2 cellular contexts compared by ENCODE assay signal in genomic region chr20:58375796-58376195, GRCh38.
TF ChIP-seq lines count a peak whose summit lies in the region.

No MANE protein-coding gene starts in this region.

TF ChIP-seq in IMR-90, 13 proteins besides CTCF, POLR2A, EP300 and RAD21:
- TF ChIP-seq USF2 (IDR thresholded peaks at IDR 0.05; ENCODE audit: low read depth, low read length) = no peak
- no peak for TF ChIP-seq CEBPB (IDR thresholded peaks at IDR 0.05; ENCODE audit: low read depth, low read length)
- TF ChIP-seq NFE2L2 (IDR thresholded peaks at IDR 0.05; ENCODE audit: low read depth, low read length) = no peak
- TF ChIP-seq SMC3 (IDR thresholded peaks at IDR 0.05; ENCODE audit: low read depth, low read length) = no peak
- TF ChIP-seq MAFK (IDR thresholded peaks at IDR 0.05; ENCODE audit: low read depth, low read length) = no peak
- TF ChIP-seq RCOR1 (IDR thresholded peaks at IDR 0.05; ENCODE audit: insufficient replicate concordance, low read length) = no peak
- TF ChIP-seq RFX5 (IDR thresholded peaks at IDR 0.05; ENCODE audit: low read depth, low read length) = no peak
TF ChIP-seq in IMR-90: peak in this region for 0.

TF ChIP-seq in SK-N-SH, 30 proteins besides CTCF, POLR2A, EP300 and RAD21:
- TF ChIP-seq GABPA (IDR thresholded peaks at IDR 0.05; ENCODE audit: low read depth) = no peak
